Comparison of ENCODE assay signal across 7 cellular contexts in the genomic region with DNA sequence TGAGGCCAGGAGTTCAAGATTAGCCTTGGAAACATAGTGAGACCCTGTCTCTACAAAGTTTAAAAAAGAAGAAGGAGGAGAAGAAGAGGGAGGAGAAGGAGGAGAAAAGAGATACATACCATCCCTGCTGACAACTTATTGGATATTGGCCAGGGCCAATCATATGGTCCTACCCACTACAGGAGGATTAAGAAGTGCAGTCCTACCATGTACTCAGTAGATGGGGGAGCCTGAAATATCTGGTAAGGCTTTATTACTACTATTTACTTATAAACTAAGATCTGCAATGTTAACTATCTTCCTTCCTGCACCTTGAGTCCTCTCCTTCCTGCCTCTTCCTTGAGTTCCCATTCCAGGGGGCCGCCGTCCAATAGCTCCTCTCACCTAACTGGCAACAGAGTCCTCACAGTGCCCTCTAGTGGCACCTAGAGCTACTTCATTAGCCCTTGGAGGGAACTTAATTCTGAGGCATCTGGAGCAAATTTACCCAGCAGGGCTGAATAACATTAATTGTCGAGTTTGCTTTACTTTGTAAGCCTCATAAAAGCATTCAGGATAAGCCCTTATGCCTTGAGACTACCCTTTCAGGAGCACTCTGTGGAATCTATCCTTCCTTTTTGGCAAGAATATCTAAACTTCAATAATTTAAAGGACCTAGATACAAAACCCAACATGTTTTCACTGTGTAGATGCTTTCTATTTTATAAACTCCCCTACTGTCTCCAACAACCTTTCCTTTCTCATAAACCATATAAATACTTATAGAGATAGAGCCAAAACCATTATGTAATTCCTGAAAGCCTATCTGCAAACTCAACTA. TPM values are rescaled to one million over a fixed set of nuclear protein-coding genes. Genes with fewer than 3 reads are reported as not detected.
DNase-seq lines count a peak whose midpoint lies in the region; ATAC-seq, FAIRE-seq and TF ChIP-seq lines count a peak whose summit lies in the region.

No MANE protein-coding gene starts in this region.

- FAIRE-seq in RCC 7860 (lab: Jason Lieb, UNC) (no peak), pancreas (lab: Jason Lieb, UNC) (no peak)

- H3K9me3 ChIP-seq in pancreas (no peaks in the 10 kb centered on the region), aorta (ENCODE audit: control insufficient read depth, low read length) (no peaks in the 10 kb centered on the region)

- WGBS in pancreas, 2 donors, result 6% methylated on average over 3 of the region's 3 CpGs
- WGBS in aorta, 2 donors, result 7 to 10% methylated on average over 3 of the region's 3 CpGs

- peak; percentile 91 to 97 (median 96) for ATAC-seq in pancreas
- ATAC-seq in aorta (ENCODE audit: low FRiP score), result peak; percentile 85

- peak; percentile 86 for DNase-seq in KG1 (lab: John Stamatoyannopoulos, UW)
- DNase-seq in RCC 7860 (ENCODE audit: low spot score), result peak; percentile 49
- peak; percentile 15 for DNase-seq in activated effector memory CD4-positive, alpha-beta T cell treated with Interleukin-2 at 50 U/mL for 16 hours
- peak; percentile 69 for DNase-seq in foreskin melanocyte
- DNase-seq in pancreas, result peak in 4 of 6 donors; percentile 53 to 76 (median 60)
- peak in 1 of 2 donors; percentile 70 for DNase-seq in aorta

- intact Hi-C loops in pancreas (cut with DNase I) (loop anchor here in 1 of 3 donors (5.0 kb wide), 1 partner anchor 253 kb away; no protein-coding TSS in a partner anchor), aorta (cut with DNase I) (loop anchor here (1.0 to 5.0 kb wide), 4 partner anchors 168 to 253 kb away; no protein-coding TSS in a partner anchor)

- H3K27ac ChIP-seq in pancreas, result no peak overlapping the region
- no peak overlapping the region for H3K27ac ChIP-seq in aorta (ENCODE audit: low read depth in 1 of 2, low read length in 2 of 2)

- no peak overlapping the region for H3K4me3 ChIP-seq in pancreas
- no peak overlapping the region for H3K4me3 ChIP-seq in aorta (ENCODE audit: low read length in 2 of 2)

- H3K4me1 ChIP-seq in pancreas (no peaks in the 10 kb centered on the region), aorta (ENCODE audit: control insufficient read depth in 1 of 2, insufficient read depth in 2 of 2, low read length in 2 of 2) (no peaks in the 10 kb centered on the region)

- H3K36me3 ChIP-seq in pancreas (no peaks in the 10 kb centered on the region), aorta (ENCODE audit: control insufficient read depth in 1 of 2, insufficient read depth in 2 of 2, low read length in 1 of 2) (no peaks in the 10 kb centered on the region)

- H3K27me3 ChIP-seq in pancreas (no peaks in the 10 kb centered on the region), aorta (ENCODE audit: control insufficient read depth in 1 of 2, insufficient read depth in 2 of 2, low read length in 1 of 2) (no peaks in the 10 kb centered on the region)

- TF ChIP-seq CTCF in GM12873 (IDR thresholded peaks at IDR 0.05; ENCODE audit: insufficient read depth, low read depth, low read length, missing control alignments), result peak; percentile 80
- peak; percentile 61 to 75 (median 73) for TF ChIP-seq CTCF in pancreas (IDR thresholded peaks at IDR 0.05)

RNA-seq across cellular contexts. Expression of a gene that starts 39.1 kb away (rescaled TPM):
- 1 to 10 TPM; 3.9 to 8.7 (median 5.1) TPM for total RNA-seq in pancreas
- polyA plus RNA-seq in pancreas, result 1 to 10 TPM; 2.9 to 9.4 TPM
- total RNA-seq in aorta, result 10 to 100 TPM; 14.0 TPM
- polyA plus RNA-seq in aorta, result 1 to 10 TPM; 2.4 to 7.7 TPM
